In genomic region chr2:46298272-46298521, GRCh38 we compare ENCODE assay signal across 8 cellular contexts. TPM values are rescaled to one million over a fixed set of nuclear protein-coding genes. Genes with fewer than 3 reads are reported as not detected.
DNase-seq lines count a peak whose midpoint lies in the region; ATAC-seq and TF ChIP-seq lines count a peak whose summit lies in the region.

No MANE protein-coding gene starts in this region.

- intact Hi-C loops in activated CD4-positive, alpha-beta T cell treated with anti-CD3 and anti-CD28 coated beads, Interleukin-2, amount 10 ng/mL, durations not matched to agents 24 days and 14 days (cut with micrococcal nuclease): loop anchor here (2.0 to 5.0 kb wide), 4 partner anchors 54 to 286 kb away; no protein-coding TSS in a partner anchor

- peaks cover 32% of the 10 kb centered on the region for H3K4me1 Mint-ChIP-seq in activated CD4-positive, alpha-beta T cell treated with anti-CD3 and anti-CD28 coated beads, Interleukin-2, amount 10 ng/mL, durations not matched to agents 24 days and 14 days
- H3K4me1 Mint-ChIP-seq in chondrocyte (ENCODE audit: low read depth) (peaks cover 35% of the 10 kb centered on the region), type B pancreatic cell (ENCODE audit: unreplicated experiment) (peaks cover 13% of the 10 kb centered on the region)

- H3K36me3 Mint-ChIP-seq in activated CD4-positive, alpha-beta T cell treated with anti-CD3 and anti-CD28 coated beads, Interleukin-2, amount 10 ng/mL, durations not matched to agents 24 days and 14 days (ENCODE audit: low read depth): peaks cover 2% of the 10 kb centered on the region
- H3K36me3 Mint-ChIP-seq in chondrocyte (ENCODE audit: low read depth) (peaks cover 1% of the 10 kb centered on the region), type B pancreatic cell (no peaks in the 10 kb centered on the region)

- H3K4me3 Mint-ChIP-seq in activated CD4-positive, alpha-beta T cell treated with anti-CD3 and anti-CD28 coated beads, Interleukin-2, amount 10 ng/mL, durations not matched to agents 24 days and 14 days: peak overlapping the region; percentile 87
- H3K4me3 Mint-ChIP-seq in chondrocyte (ENCODE audit: unreplicated experiment): peak overlapping the region; percentile 93
- peak overlapping the region; percentile 97 for H3K4me3 Mint-ChIP-seq in type B pancreatic cell

- peak overlapping the region; percentile 59 for H3K4me3 ChIP-seq in mononuclear cell (ENCODE audit: low read length)

- H3K9me3 Mint-ChIP-seq in activated CD4-positive, alpha-beta T cell treated with anti-CD3 and anti-CD28 coated beads, Interleukin-2, amount 10 ng/mL, durations not matched to agents 24 days and 14 days: no peaks in the 10 kb centered on the region
- no peaks in the 10 kb centered on the region for H3K9me3 Mint-ChIP-seq in chondrocyte (ENCODE audit: low read depth)
- no peaks in the 10 kb centered on the region for H3K9me3 Mint-ChIP-seq in type B pancreatic cell

- H3K9me3 ChIP-seq in mononuclear cell (ENCODE audit: low read depth, low read length): no peaks in the 10 kb centered on the region

- TF ChIP-seq CTCF in chondrocyte (IDR thresholded peaks at IDR 0.05): no peak
- no peak for TF ChIP-seq CTCF in type B pancreatic cell (conservative IDR thresholded peaks at IDR 0.05)

- H3K27ac Mint-ChIP-seq in activated CD4-positive, alpha-beta T cell treated with anti-CD3 and anti-CD28 coated beads, Interleukin-2, amount 10 ng/mL, durations not matched to agents 24 days and 14 days: peak overlapping the region; percentile 59
- peak overlapping the region; percentile 77 for H3K27ac Mint-ChIP-seq in chondrocyte (ENCODE audit: unreplicated experiment)
- H3K27ac Mint-ChIP-seq in type B pancreatic cell: peak overlapping the region; percentile 92

- H3K27me3 Mint-ChIP-seq in activated CD4-positive, alpha-beta T cell treated with anti-CD3 and anti-CD28 coated beads, Interleukin-2, amount 10 ng/mL, durations not matched to agents 24 days and 14 days: peaks cover 74% of the 10 kb centered on the region
- peaks cover 2% of the 10 kb centered on the region for H3K27me3 Mint-ChIP-seq in chondrocyte (ENCODE audit: low read depth)
- peaks cover 87% of the 10 kb centered on the region for H3K27me3 Mint-ChIP-seq in type B pancreatic cell

- DNase-seq in activated CD4-positive, alpha-beta T cell treated with anti-CD3 and anti-CD28 coated beads, Interleukin-2, amount 10 ng/mL, durations not matched to agents 24 days and 14 days: peak; percentile 76
- DNase-seq in activated CD4-positive, alpha-beta T cell treated with anti-CD3 and anti-CD28 coated beads, Interleukin-2, amount 50 U/mL, for 4 hours: no peak
- no peak for DNase-seq in chondrocyte (ENCODE audit: low spot score)
- no peak for DNase-seq in type B pancreatic cell (ENCODE audit: extremely low spot score, unreplicated experiment)
- no peak for DNase-seq in HuH-7.5 (ENCODE audit: low spot score)
- DNase-seq in NCI-H1417 treated with DMSO at 0.1 percent for 48 hours (lab: John Stamatoyannopoulos, UW): no peak

- H3K27me3 ChIP-seq in mononuclear cell (ENCODE audit: insufficient read depth, low read length): peaks cover 59% of the 10 kb centered on the region

- ATAC-seq in GM21526 (IDR thresholded peaks at IDR 0.05; ENCODE audit: low FRiP score, unreplicated experiment): no peak

- peaks cover 37% of the 10 kb centered on the region for H3K4me1 ChIP-seq in mononuclear cell (ENCODE audit: insufficient read depth, low read length)

RNA-seq across cellular contexts. Expression of gene EPAS1, which starts 1.0 kb away (rescaled TPM):
- 16.2 and 19.4 TPM in 2 replicates for total RNA-seq in activated CD4-positive, alpha-beta T cell treated with anti-CD3 and anti-CD28 coated beads, Interleukin-2, amount 10 ng/mL, durations not matched to agents 24 days and 14 days
- total RNA-seq in chondrocyte (14.5 to 126 TPM (median 122 TPM) in 3 replicates), mononuclear cell (5.2 TPM), type B pancreatic cell (ENCODE audit: low replicate concordance) (59.8 and 362 TPM in 2 replicates)
